In the genomic region with DNA sequence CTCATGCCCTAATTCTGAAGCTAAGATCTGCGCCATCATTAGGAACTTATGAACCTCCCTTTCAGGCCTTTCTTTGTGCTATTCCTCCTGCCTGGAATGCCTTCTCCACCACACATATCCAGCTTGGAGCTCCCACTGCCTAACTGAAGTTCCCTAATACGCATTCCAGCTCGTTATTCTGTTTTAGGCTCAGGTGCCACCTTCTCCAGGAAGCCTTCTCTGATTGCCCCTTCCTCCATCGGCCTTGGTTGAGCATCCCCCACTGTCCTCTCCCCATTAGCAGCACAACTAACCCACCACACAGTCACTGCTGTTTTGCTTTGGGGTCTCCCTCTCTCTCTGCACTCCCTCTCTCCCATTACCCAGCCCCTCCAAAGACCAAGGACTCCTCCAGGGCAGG, we compare ENCODE assay signal across 1 cellular context.
TF ChIP-seq lines count a peak whose summit lies in the region.

No MANE protein-coding gene starts in this region.

TF ChIP-seq in GM23338, 12 proteins besides CTCF, POLR2A, EP300 and RAD21 (continued from another document):
- TF ChIP-seq, protein P1, sequence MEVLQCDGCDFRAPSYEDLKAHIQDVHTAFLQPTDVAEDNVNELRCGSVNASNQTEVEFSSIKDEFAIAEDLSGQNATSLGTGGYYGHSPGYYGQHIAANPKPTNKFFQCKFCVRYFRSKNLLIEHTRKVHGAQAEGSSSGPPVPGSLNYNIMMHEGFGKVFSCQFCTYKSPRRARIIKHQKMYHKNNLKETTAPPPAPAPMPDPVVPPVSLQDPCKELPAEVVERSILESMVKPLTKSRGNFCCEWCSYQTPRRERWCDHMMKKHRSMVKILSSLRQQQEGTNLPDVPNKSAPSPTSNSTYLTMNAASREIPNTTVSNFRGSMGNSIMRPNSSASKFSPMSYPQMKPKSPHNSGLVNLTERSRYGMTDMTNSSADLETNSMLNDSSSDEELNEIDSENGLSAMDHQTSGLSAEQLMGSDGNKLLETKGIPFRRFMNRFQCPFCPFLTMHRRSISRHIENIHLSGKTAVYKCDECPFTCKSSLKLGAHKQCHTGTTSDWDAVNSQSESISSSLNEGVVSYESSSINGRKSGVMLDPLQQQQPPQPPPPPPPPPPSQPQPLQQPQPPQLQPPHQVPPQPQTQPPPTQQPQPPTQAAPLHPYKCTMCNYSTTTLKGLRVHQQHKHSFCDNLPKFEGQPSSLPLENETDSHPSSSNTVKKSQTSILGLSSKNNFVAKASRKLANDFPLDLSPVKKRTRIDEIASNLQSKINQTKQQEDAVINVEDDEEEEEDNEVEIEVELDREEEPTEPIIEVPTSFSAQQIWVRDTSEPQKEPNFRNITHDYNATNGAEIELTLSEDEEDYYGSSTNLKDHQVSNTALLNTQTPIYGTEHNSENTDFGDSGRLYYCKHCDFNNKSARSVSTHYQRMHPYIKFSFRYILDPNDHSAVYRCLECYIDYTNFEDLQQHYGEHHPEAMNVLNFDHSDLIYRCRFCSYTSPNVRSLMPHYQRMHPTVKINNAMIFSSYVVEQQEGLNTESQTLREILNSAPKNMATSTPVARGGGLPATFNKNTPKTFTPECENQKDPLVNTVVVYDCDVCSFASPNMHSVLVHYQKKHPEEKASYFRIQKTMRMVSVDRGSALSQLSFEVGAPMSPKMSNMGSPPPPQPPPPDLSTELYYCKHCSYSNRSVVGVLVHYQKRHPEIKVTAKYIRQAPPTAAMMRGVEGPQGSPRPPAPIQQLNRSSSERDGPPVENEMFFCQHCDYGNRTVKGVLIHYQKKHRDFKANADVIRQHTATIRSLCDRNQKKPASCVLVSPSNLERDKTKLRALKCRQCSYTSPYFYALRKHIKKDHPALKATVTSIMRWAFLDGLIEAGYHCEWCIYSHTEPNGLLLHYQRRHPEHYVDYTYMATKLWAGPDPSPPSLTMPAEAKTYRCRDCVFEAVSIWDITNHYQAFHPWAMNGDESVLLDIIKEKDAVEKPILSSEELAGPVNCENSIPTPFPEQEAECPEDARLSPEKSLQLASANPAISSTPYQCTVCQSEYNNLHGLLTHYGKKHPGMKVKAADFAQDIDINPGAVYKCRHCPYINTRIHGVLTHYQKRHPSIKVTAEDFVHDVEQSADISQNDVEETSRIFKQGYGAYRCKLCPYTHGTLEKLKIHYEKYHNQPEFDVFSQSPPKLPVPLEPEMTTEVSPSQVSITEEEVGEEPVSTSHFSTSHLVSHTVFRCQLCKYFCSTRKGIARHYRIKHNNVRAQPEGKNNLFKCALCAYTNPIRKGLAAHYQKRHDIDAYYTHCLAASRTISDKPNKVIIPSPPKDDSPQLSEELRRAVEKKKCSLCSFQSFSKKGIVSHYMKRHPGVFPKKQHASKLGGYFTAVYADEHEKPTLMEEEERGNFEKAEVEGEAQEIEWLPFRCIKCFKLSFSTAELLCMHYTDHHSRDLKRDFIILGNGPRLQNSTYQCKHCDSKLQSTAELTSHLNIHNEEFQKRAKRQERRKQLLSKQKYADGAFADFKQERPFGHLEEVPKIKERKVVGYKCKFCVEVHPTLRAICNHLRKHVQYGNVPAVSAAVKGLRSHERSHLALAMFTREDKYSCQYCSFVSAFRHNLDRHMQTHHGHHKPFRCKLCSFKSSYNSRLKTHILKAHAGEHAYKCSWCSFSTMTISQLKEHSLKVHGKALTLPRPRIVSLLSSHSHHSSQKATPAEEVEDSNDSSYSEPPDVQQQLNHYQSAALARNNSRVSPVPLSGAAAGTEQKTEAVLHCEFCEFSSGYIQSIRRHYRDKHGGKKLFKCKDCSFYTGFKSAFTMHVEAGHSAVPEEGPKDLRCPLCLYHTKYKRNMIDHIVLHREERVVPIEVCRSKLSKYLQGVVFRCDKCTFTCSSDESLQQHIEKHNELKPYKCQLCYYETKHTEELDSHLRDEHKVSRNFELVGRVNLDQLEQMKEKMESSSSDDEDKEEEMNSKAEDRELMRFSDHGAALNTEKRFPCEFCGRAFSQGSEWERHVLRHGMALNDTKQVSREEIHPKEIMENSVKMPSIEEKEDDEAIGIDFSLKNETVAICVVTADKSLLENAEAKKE (CRISPR knock-in tag; IDR thresholded peaks at IDR 0.05): no peak
- TF ChIP-seq CREB1 (CRISPR knock-in tag; IDR thresholded peaks at IDR 0.05; ENCODE audit: low read depth) (no peak), ETS1 (IDR thresholded peaks at IDR 0.05) (no peak), EZH2phosphoT487 (IDR thresholded peaks at IDR 0.05; ENCODE audit: unreplicated experiment) (no peak), ZNF114 (CRISPR knock-in tag; IDR thresholded peaks at IDR 0.05) (no peak), JUNB (IDR thresholded peaks at IDR 0.05; ENCODE audit: unreplicated experiment) (no peak), NANOG (IDR thresholded peaks at IDR 0.05; ENCODE audit: borderline replicate concordance) (no peak), STAT1 (IDR thresholded peaks at IDR 0.05; ENCODE audit: unreplicated experiment) (no peak)
TF ChIP-seq in GM23338: peak in this region for 0.
